Comparison of ENCODE assay signal across 1 cellular context in genomic region chr12:76455582-76456345, GRCh38.
A peak's percentile ranks its signal among the peaks of the same experiment; 100 is the strongest.
TF ChIP-seq lines count a peak whose summit lies in the region.

No MANE protein-coding gene starts in this region.

TF ChIP-seq in K562, 482 proteins besides CTCF, POLR2A, EP300 and RAD21 (continued from another document):
- TF ChIP-seq ZC3H4 (CRISPR knock-in tag; IDR thresholded peaks at IDR 0.05; ENCODE audit: borderline replicate concordance) (no peak), CLOCK (CRISPR knock-in tag; IDR thresholded peaks at IDR 0.05; ENCODE audit: borderline replicate concordance) (no peak), FOSL1 (tag; conservative IDR thresholded peaks at IDR 0.05) (peak; percentile 61), SNIP1 (IDR thresholded peaks at IDR 0.05; ENCODE audit: low read depth) (no peak), ZNF407 (IDR thresholded peaks at IDR 0.05; ENCODE audit: low read depth) (no peak), POLR3A (IDR thresholded peaks at IDR 0.05; ENCODE audit: borderline replicate concordance, extremely low read depth, insufficient read depth, insufficient read length) (no peak), ATF3 (IDR thresholded peaks at IDR 0.05) (peak; percentile 13; the same call in 1 of the 2 replicates), ATF3 (CRISPR knock-in tag; conservative IDR thresholded peaks at IDR 0.05) (no peak), PBX2 (CRISPR knock-in tag; IDR thresholded peaks at IDR 0.05; ENCODE audit: low read depth) (no peak), PBX2 (tag; conservative IDR thresholded peaks at IDR 0.05; ENCODE audit: low read depth) (no peak), TAF15 (IDR thresholded peaks at IDR 0.05; ENCODE audit: low read depth, low read length) (no peak), FOXK2 (conservative IDR thresholded peaks at IDR 0.05 in 1 of 2, IDR thresholded peaks at IDR 0.05 in 1 of 2; ENCODE audit: low read depth in 2 of 2) (no peak), JUN (IDR thresholded peaks at IDR 0.05; ENCODE audit: borderline replicate concordance, low read depth, low read length) (0 out of 2 replicates have a peak, but pooled peaks have one; percentile 26), JUN (CRISPR knock-in tag; IDR thresholded peaks at IDR 0.05; ENCODE audit: borderline replicate concordance) (no peak)
